In genomic region chr22:17130199-17130598, GRCh38 we compare ENCODE assay signal across 24 cellular contexts. TPM values are rescaled to one million over a fixed set of nuclear protein-coding genes. Genes with fewer than 3 reads are reported as not detected.
DNase-seq lines count a peak whose midpoint lies in the region; ATAC-seq and TF ChIP-seq lines count a peak whose summit lies in the region.
"Had no signal": no experiment of that assay in that cellular context is flagged by ENCODE, and none has a peak within 500 bp of the region (broad histone marks: within the 10 kb centered on the region; RNA-seq: fewer than 3 reads in every experiment).

No MANE protein-coding gene starts in this region.

- no peak overlapping the region for H3K27ac Mint-ChIP-seq in chondrocyte (ENCODE audit: unreplicated experiment)
- H3K27ac Mint-ChIP-seq in stimulated activated effector memory CD8-positive, alpha-beta T cell treated with anti-CD3 and anti-CD28 coated beads, Interleukin-12 subunit alpha, Interleukin-12 subunit beta, amount 100 ng/mL, for 72 hours, result no peak overlapping the region
- H3K27ac Mint-ChIP-seq: activated B cell treated with CpG ODN at 0.5 μM for 24 hours; activated CD4-positive, alpha-beta memory T cell treated with anti-CD3 and anti-CD28 coated beads, Interleukin-2, amount 10 ng/mL, durations not matched to agents 7 days and 5 days; IgD-negative memory B cell had no signal

- no peak for TF ChIP-seq CTCF in chondrocyte (IDR thresholded peaks at IDR 0.05)

- ATAC-seq in stimulated activated effector memory CD8-positive, alpha-beta T cell treated with anti-CD3 and anti-CD28 coated beads, Interleukin-12 subunit alpha, Interleukin-12 subunit beta, amount 100 ng/mL, for 72 hours, result peak; percentile 43
- ATAC-seq: gastrocnemius medialis, psoas muscle had no signal

- no peaks in the 10 kb centered on the region for H3K27me3 Mint-ChIP-seq in chondrocyte (ENCODE audit: low read depth)
- H3K27me3 Mint-ChIP-seq: activated B cell treated with CpG ODN at 0.5 μM for 24 hours; activated CD4-positive, alpha-beta memory T cell treated with anti-CD3 and anti-CD28 coated beads, Interleukin-2, amount 10 ng/mL, durations not matched to agents 7 days and 5 days had no signal

- H3K36me3 Mint-ChIP-seq in chondrocyte (ENCODE audit: low read depth), result peaks cover 6% of the 10 kb centered on the region
- H3K36me3 Mint-ChIP-seq in stimulated activated effector memory CD8-positive, alpha-beta T cell treated with anti-CD3 and anti-CD28 coated beads, Interleukin-12 subunit alpha, Interleukin-12 subunit beta, amount 100 ng/mL, for 72 hours, result peaks cover 3% of the 10 kb centered on the region
- H3K36me3 Mint-ChIP-seq: IgD-negative memory B cell had no signal

- no peaks in the 10 kb centered on the region for H3K9me3 Mint-ChIP-seq in chondrocyte (ENCODE audit: low read depth)
- H3K9me3 Mint-ChIP-seq in stimulated activated effector memory CD8-positive, alpha-beta T cell treated with anti-CD3 and anti-CD28 coated beads, Interleukin-12 subunit alpha, Interleukin-12 subunit beta, amount 100 ng/mL, for 72 hours, result no peaks in the 10 kb centered on the region
- H3K9me3 Mint-ChIP-seq: activated B cell treated with CpG ODN at 0.5 μM for 24 hours; activated CD4-positive, alpha-beta memory T cell treated with anti-CD3 and anti-CD28 coated beads, Interleukin-2, amount 10 ng/mL, durations not matched to agents 7 days and 5 days; IgD-negative memory B cell had no signal

- no peak overlapping the region for H3K4me3 Mint-ChIP-seq in chondrocyte (ENCODE audit: unreplicated experiment)
- no peak overlapping the region for H3K4me3 Mint-ChIP-seq in stimulated activated effector memory CD8-positive, alpha-beta T cell treated with anti-CD3 and anti-CD28 coated beads, Interleukin-12 subunit alpha, Interleukin-12 subunit beta, amount 100 ng/mL, for 72 hours
- H3K4me3 Mint-ChIP-seq: activated B cell treated with CpG ODN at 0.5 μM for 24 hours; activated CD4-positive, alpha-beta memory T cell treated with anti-CD3 and anti-CD28 coated beads, Interleukin-2, amount 10 ng/mL, durations not matched to agents 7 days and 5 days had no signal

- H3K4me1 Mint-ChIP-seq in chondrocyte (ENCODE audit: low read depth), result no peaks in the 10 kb centered on the region
- peaks cover 6% of the 10 kb centered on the region for H3K4me1 Mint-ChIP-seq in stimulated activated effector memory CD8-positive, alpha-beta T cell treated with anti-CD3 and anti-CD28 coated beads, Interleukin-12 subunit alpha, Interleukin-12 subunit beta, amount 100 ng/mL, for 72 hours
- H3K4me1 Mint-ChIP-seq: activated CD4-positive, alpha-beta memory T cell treated with anti-CD3 and anti-CD28 coated beads, Interleukin-2, amount 10 ng/mL, durations not matched to agents 7 days and 5 days had no signal

- DNase-seq in EH (ENCODE audit: low read depth) (peak; percentile 10), HT1080 (ENCODE audit: low read depth) (peak; percentile 20), chondrocyte (ENCODE audit: low spot score) (peak; percentile 4), NCI-H1694 treated with DMSO at 0.1 percent for 48 hours (lab: John Stamatoyannopoulos, UW) (no peak)
- DNase-seq in stimulated activated effector memory CD8-positive, alpha-beta T cell treated with anti-CD3 and anti-CD28 coated beads, Interleukin-12 subunit alpha, Interleukin-12 subunit beta, amount 100 ng/mL, for 72 hours (ENCODE audit: low spot score in 2 of 2), result no peak
- no peak for DNase-seq in activated CD4-positive, alpha-beta T cell treated with anti-CD3 and anti-CD28 coated beads for 1 hour
- DNase-seq in activated effector memory CD4-positive, alpha-beta T cell treated with anti-CD3 and anti-CD28 coated beads, Interleukin-2, amount 50 U/mL, for 16 hours, result no peak
- DNase-seq: activated B cell treated with CpG ODN at 0.5 μM for 24 hours; activated CD4-positive, alpha-beta memory T cell treated with anti-CD3 and anti-CD28 coated beads, Interleukin-2, amount 10 ng/mL, durations not matched to agents 7 days and 5 days; activated naive CD4-positive, alpha-beta T cell; activated T-cell treated with anti-CD3 and anti-CD28 coated beads, Interleukin-2, amount 50 U/mL, for 1 hour; DMS79; gastrocnemius medialis; islet precursor cell; NCI-H1436; NCI-H2171 treated with DMSO at 0.1 percent for 48 hours; NCI-H524 treated with DMSO at 0.1 percent for 48 hours; RPMI8226; small intestine; stimulated activated CD4-positive, alpha-beta T cell treated with anti-CD3 and anti-CD28 coated beads, Interleukin-2, amount 100 ng/mL, for 48 hours; stomach had no signal

RNA-seq across cellular contexts. Expression of gene TMEM121B, which starts 9.0 kb away (rescaled TPM):
- 0.10 TPM in 1 of 2 replicates, not detected in the other for total RNA-seq in HT1080 (2014; rRNA removed; shearing (Covaris generic))
- polyA plus RNA-seq in HT1080 (2015; cell fraction: cytosol; rRNA removed), result 0.10 and 0.19 TPM in 2 replicates
- 0.28 and 0.53 TPM in 2 replicates for polyA plus RNA-seq in HT1080 (2015; cell fraction: nucleus; rRNA removed)
- 0.36 to 0.87 TPM (median 0.59 TPM) in 3 replicates for total RNA-seq in chondrocyte
- total RNA-seq: activated CD4-positive, alpha-beta memory T cell treated with anti-CD3 and anti-CD28 coated beads, Interleukin-2, amount 10 ng/mL, durations not matched to agents 7 days and 5 days; MCF 10A had no signal
- polyA plus RNA-seq: IgD-negative memory B cell had no signal

RNA-seq across cellular contexts. Expression of gene HDHD5, which starts 28.9 kb away (rescaled TPM):
- 62.0 and 73.3 TPM in 2 replicates for total RNA-seq in HT1080 (2014; rRNA removed; shearing (Covaris generic))
- 57.8 and 69.0 TPM in 2 replicates for polyA plus RNA-seq in HT1080 (2015; cell fraction: cytosol; rRNA removed)
- polyA plus RNA-seq in HT1080 (2015; cell fraction: nucleus; rRNA removed), result 49.7 and 51.6 TPM in 2 replicates
- 22.3 to 31.5 TPM (median 30.8 TPM) in 3 replicates for total RNA-seq in chondrocyte

RNA-seq across cellular contexts. Expression of gene IL17RA, which starts 45.4 kb away (rescaled TPM):
- 4.0 and 4.5 TPM in 2 replicates for total RNA-seq in HT1080 (2014; rRNA removed; shearing (Covaris generic))
- polyA plus RNA-seq in HT1080 (2015; cell fraction: cytosol; rRNA removed), result 4.7 TPM in 2 replicates
- 11.5 and 15.3 TPM in 2 replicates for polyA plus RNA-seq in HT1080 (2015; cell fraction: nucleus; rRNA removed)
- 8.1 to 11.6 TPM (median 10.4 TPM) in 3 replicates for total RNA-seq in chondrocyte

Comparison
In these comparisons a context has a peak if more than half of its experiments do, and no peak if none do; other contexts are left out.
1. DNase-seq: peak in EH (single experiment), HT1080 (single experiment) and chondrocyte (single experiment); none in stimulated activated effector memory CD8-positive, alpha-beta T cell treated with anti-CD3 and anti-CD28 coated beads, Interleukin-12 subunit alpha, Interleukin-12 subunit beta, amount 100 ng/mL, for 72 hours (0 of 2), activated CD4-positive, alpha-beta T cell treated with anti-CD3 and anti-CD28 coated beads for 1 hour (single experiment), activated effector memory CD4-positive, alpha-beta T cell treated with anti-CD3 and anti-CD28 coated beads, Interleukin-2, amount 50 U/mL, for 16 hours (single experiment) and NCI-H1694 treated with DMSO at 0.1 percent for 48 hours (single experiment).